ENCODE assay signal across 27 cellular contexts in the genomic region with DNA sequence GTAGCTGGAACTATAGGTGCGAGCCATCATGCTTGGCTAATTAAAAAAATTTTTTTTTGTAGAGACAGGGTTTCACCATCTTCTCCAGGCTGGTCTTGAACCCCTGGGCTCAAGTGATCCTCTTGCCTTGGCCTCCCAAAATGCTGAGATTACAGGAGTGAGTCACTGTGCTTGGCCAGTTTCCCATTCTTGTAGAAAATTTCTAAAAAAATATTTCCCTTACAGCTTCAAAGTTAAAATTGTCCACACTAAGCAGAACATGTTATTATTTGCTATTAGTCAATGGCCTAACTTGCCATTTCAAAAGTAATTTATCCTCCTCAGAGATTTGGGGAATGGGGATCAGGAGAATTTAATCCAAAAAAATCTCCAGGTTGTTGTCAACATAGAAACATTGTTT. TPM values are rescaled to one million over a fixed set of nuclear protein-coding genes. Genes with fewer than 3 reads are reported as not detected.
DNase-seq lines count a peak whose midpoint lies in the region; ATAC-seq, FAIRE-seq and TF ChIP-seq lines count a peak whose summit lies in the region.
"Had no signal": no experiment of that assay in that cellular context is flagged by ENCODE, and none has a peak within 500 bp of the region (broad histone marks: within the 10 kb centered on the region; RNA-seq: fewer than 3 reads in every experiment).

No MANE protein-coding gene starts in this region.

- no peak overlapping the region for H3K4ac ChIP-seq in mesenchymal stem cell (ENCODE audit: low read depth in 1 of 2, low read length in 2 of 2)

- no peaks in the 10 kb centered on the region for H4K20me1 ChIP-seq in smooth muscle cell (ENCODE audit: low read depth)

- H3K4me1 ChIP-seq in smooth muscle cell (ENCODE audit: low read depth) (peaks cover 13% of the 10 kb centered on the region), spleen (peaks cover 0 to 4% (median 0%) of the 10 kb centered on the region in 6 donors), mesenchymal stem cell (ENCODE audit: control insufficient read depth, insufficient read depth, low read depth, low read length) (peaks cover 1% of the 10 kb centered on the region), kidney (ENCODE audit: control insufficient read depth in 1 of 2, insufficient read depth in 1 of 2, low read depth in 1 of 2, low read length in 2 of 2) (no peaks in the 10 kb centered on the region)
- H3K4me1 ChIP-seq: upper lobe of right lung had no signal

- H2BK5ac ChIP-seq in mesenchymal stem cell (ENCODE audit: low read depth, low read length, poor library complexity, severe bottlenecking) = no peak overlapping the region

- no peak for ATAC-seq in stimulated activated naive CD8-positive, alpha-beta T cell treated with anti-CD3 and anti-CD28 coated beads, Interleukin-15, amount 100 ng/mL, for 72 hours
- ATAC-seq in GM21515 (IDR thresholded peaks at IDR 0.05; ENCODE audit: unreplicated experiment) = no peak
- ATAC-seq: GM12878, K562, lower lobe of right lung, upper lobe of right lung, WTC11 had no signal

- H4K91ac ChIP-seq in mesenchymal stem cell (ENCODE audit: low read length) = no peak overlapping the region

- H3K14ac ChIP-seq in mesenchymal stem cell (ENCODE audit: low read length in 2 of 2) = no peak overlapping the region

- no peak for DNase-seq in stimulated activated naive CD8-positive, alpha-beta T cell treated with anti-CD3 and anti-CD28 coated beads, Interleukin-15, amount 100 ng/mL, for 72 hours
- peak; percentile 62 for DNase-seq in fibroblast of the aortic adventitia (ENCODE audit: low read depth)
- DNase-seq in smooth muscle cell (lab: John Stamatoyannopoulos, UW; ENCODE audit: unreplicated experiment) = no peak
- DNase-seq in spleen = no peak
- DNase-seq in mesenchymal stem cell = no peak
- DNase-seq in kidney = no peak
- DNase-seq: activated CD4-positive, alpha-beta T cell treated with anti-CD3 and anti-CD28 coated beads, Interleukin-2, amount 10 ng/mL, durations not matched to agents 7 days and 5 days; activated naive CD4-positive, alpha-beta T cell treated with anti-CD3 and anti-CD28 coated beads for 36 hours; lower lobe of right lung; NCI-H2029; NCI-H226; NCI-H69; nephron progenitor cell; right cardiac atrium; stimulated activated CD4-positive, alpha-beta T cell treated with anti-CD3 and anti-CD28 coated beads, Interleukin-15, amount 100 ng/mL, for 24 hours; stimulated activated naive CD4-positive, alpha-beta T cell; upper lobe of right lung had no signal

- H3F3A ChIP-seq in smooth muscle cell (ENCODE audit: low read depth) = peaks cover 17% of the 10 kb centered on the region

- H3K27ac Mint-ChIP-seq in stimulated activated naive CD8-positive, alpha-beta T cell treated with anti-CD3 and anti-CD28 coated beads, Interleukin-15, Interleukin-2, amounts not matched to agents 100 ng/mL and 50 ng/mL, for 24 hours = peak overlapping the region; percentile 36
- H3K27ac Mint-ChIP-seq in stimulated activated naive CD8-positive, alpha-beta T cell treated with anti-CD3 and anti-CD28 coated beads, Interleukin-15, amount 100 ng/mL, for 72 hours = no peak overlapping the region
- H3K27ac Mint-ChIP-seq: activated CD4-positive, alpha-beta T cell treated with anti-CD3 and anti-CD28 coated beads, Interleukin-2, amount 10 ng/mL, durations not matched to agents 7 days and 5 days; activated naive CD4-positive, alpha-beta T cell treated with anti-CD3 and anti-CD28 coated beads for 36 hours; nephron progenitor cell; WTC11 had no signal

- FAIRE-seq in kidney (lab: Jason Lieb, UNC) = no peak
- FAIRE-seq: endothelial cell of umbilical vein, GM12878, HTR-8/SVneo, K562 had no signal

- H3K27me3 ChIP-seq in smooth muscle cell (ENCODE audit: low read depth) = no peaks in the 10 kb centered on the region
- H3K27me3 ChIP-seq in spleen (replicated peaks in 1 of 7) = no peaks in the 10 kb centered on the region
- no peaks in the 10 kb centered on the region for H3K27me3 ChIP-seq in mesenchymal stem cell (ENCODE audit: control insufficient read depth in 1 of 2, insufficient read depth in 1 of 2, low read length in 2 of 2)
- H3K27me3 ChIP-seq: upper lobe of right lung had no signal

- H3K4me3 ChIP-seq in fibroblast of the aortic adventitia (ENCODE audit: low read depth, low read length) (no peak overlapping the region), smooth muscle cell (no peak overlapping the region), spleen (no peak overlapping the region), mesenchymal stem cell (ENCODE audit: insufficient read depth in 1 of 2, low read depth in 1 of 2, low read length in 2 of 2) (no peak overlapping the region), kidney (ENCODE audit: low read length in 2 of 2) (no peak overlapping the region)
- H3K4me3 ChIP-seq: GM12878, K562, lower lobe of right lung, upper lobe of right lung had no signal

- H2BK15ac ChIP-seq in mesenchymal stem cell (ENCODE audit: low read depth, poor library complexity, severe bottlenecking) = no peak overlapping the region

- no peaks in the 10 kb centered on the region for H3K27me3 Mint-ChIP-seq in stimulated activated naive CD8-positive, alpha-beta T cell treated with anti-CD3 and anti-CD28 coated beads, Interleukin-15, Interleukin-2, amounts not matched to agents 100 ng/mL and 50 ng/mL, for 24 hours
- H3K27me3 Mint-ChIP-seq in stimulated activated naive CD8-positive, alpha-beta T cell treated with anti-CD3 and anti-CD28 coated beads, Interleukin-15, amount 100 ng/mL, for 72 hours = no peaks in the 10 kb centered on the region
- H3K27me3 Mint-ChIP-seq: activated CD4-positive, alpha-beta T cell treated with anti-CD3 and anti-CD28 coated beads, Interleukin-2, amount 10 ng/mL, durations not matched to agents 7 days and 5 days; central memory CD8-positive, alpha-beta T cell had no signal

- no peak overlapping the region for H3K4me2 ChIP-seq in smooth muscle cell
- H3K4me2 ChIP-seq in mesenchymal stem cell (ENCODE audit: low read length, poor library complexity, severe bottlenecking) = no peak overlapping the region

- TF ChIP-seq CTCF in fibroblast of the aortic adventitia (IDR thresholded peaks at IDR 0.05; ENCODE audit: insufficient read depth, low read length) (no peak), smooth muscle cell (IDR thresholded peaks at IDR 0.05; ENCODE audit: borderline replicate concordance, insufficient read depth, poor library complexity, severe bottlenecking) (no peak), spleen (IDR thresholded peaks at IDR 0.05 in 8 of 11, conservative IDR thresholded peaks at IDR 0.05 in 3 of 11) (no peak), kidney (IDR thresholded peaks at IDR 0.05; ENCODE audit: borderline replicate concordance, extremely low read depth, insufficient read depth) (no peak)

- H3K18ac ChIP-seq in mesenchymal stem cell (ENCODE audit: low read depth in 1 of 2, low read length in 2 of 2) = no peak overlapping the region

- H3K4me3 Mint-ChIP-seq in stimulated activated naive CD8-positive, alpha-beta T cell treated with anti-CD3 and anti-CD28 coated beads, Interleukin-15, Interleukin-2, amounts not matched to agents 100 ng/mL and 50 ng/mL, for 24 hours = no peak overlapping the region
- no peak overlapping the region for H3K4me3 Mint-ChIP-seq in stimulated activated naive CD8-positive, alpha-beta T cell treated with anti-CD3 and anti-CD28 coated beads, Interleukin-15, amount 100 ng/mL, for 72 hours
- H3K4me3 Mint-ChIP-seq: activated CD4-positive, alpha-beta T cell treated with anti-CD3 and anti-CD28 coated beads, Interleukin-2, amount 10 ng/mL, durations not matched to agents 7 days and 5 days; activated naive CD4-positive, alpha-beta T cell treated with anti-CD3 and anti-CD28 coated beads for 36 hours; central memory CD8-positive, alpha-beta T cell; nephron progenitor cell; WTC11 had no signal

- no peak overlapping the region for H2AK5ac ChIP-seq in mesenchymal stem cell (ENCODE audit: low read length, severe bottlenecking)

- peak overlapping the region; percentile 65 for H3K27ac ChIP-seq in smooth muscle cell (ENCODE audit: low read depth)
- no peak overlapping the region for H3K27ac ChIP-seq in spleen
- H3K27ac ChIP-seq in mesenchymal stem cell (ENCODE audit: low read length, poor library complexity, severe bottlenecking) = no peak overlapping the region
- H3K27ac ChIP-seq in kidney (ENCODE audit: low read depth in 2 of 2, low read length in 2 of 2) = no peak overlapping the region
- H3K27ac ChIP-seq: 22Rv1, lower lobe of right lung, parathyroid adenoma, upper lobe of right lung had no signal

- peaks cover 25% of the 10 kb centered on the region for H3K36me3 Mint-ChIP-seq in stimulated activated naive CD8-positive, alpha-beta T cell treated with anti-CD3 and anti-CD28 coated beads, Interleukin-15, Interleukin-2, amounts not matched to agents 100 ng/mL and 50 ng/mL, for 24 hours (ENCODE audit: low read depth)

- H3K36me3 ChIP-seq in smooth muscle cell (ENCODE audit: low read depth) (no peaks in the 10 kb centered on the region), spleen (peaks cover 0 to 45% (median 1%) of the 10 kb centered on the region in 6 donors), mesenchymal stem cell (ENCODE audit: control insufficient read depth in 1 of 2, insufficient read depth in 2 of 2, low read depth in 1 of 2, low read length in 2 of 2) (peaks cover 4 to 6% of the 10 kb centered on the region in 2 experiments), kidney (ENCODE audit: control insufficient read depth in 1 of 2, insufficient read depth in 2 of 2, low read length in 2 of 2) (no peaks in the 10 kb centered on the region)

- no peak overlapping the region for H3K23ac ChIP-seq in mesenchymal stem cell (ENCODE audit: low read length in 2 of 2)

- no peak overlapping the region for H3K9ac ChIP-seq in smooth muscle cell (ENCODE audit: low read depth)
- no peak overlapping the region for H3K9ac ChIP-seq in mesenchymal stem cell (ENCODE audit: low read length)
- no peak overlapping the region for H3K9ac ChIP-seq in kidney (ENCODE audit: low read length in 2 of 2)
- H3K9ac ChIP-seq: parathyroid adenoma had no signal

- intact Hi-C loops in spleen (cut with DNase I; ENCODE audit: low total_unique reads) (no loop called here), kidney (cut with DNase I) (no loop called here)

- peaks cover 2% of the 10 kb centered on the region for H3K79me1 ChIP-seq in mesenchymal stem cell (replicated peaks; ENCODE audit: low read length, poor library complexity, severe bottlenecking)

- TF ChIP-seq POLR2A in spleen (IDR thresholded peaks at IDR 0.05) = no peak

- H3K79me2 ChIP-seq in smooth muscle cell (ENCODE audit: low read depth) = no peaks in the 10 kb centered on the region
- H3K79me2 ChIP-seq: parathyroid adenoma had no signal

- no peak overlapping the region for H4K8ac ChIP-seq in mesenchymal stem cell (ENCODE audit: low read length)

- no peak overlapping the region for H2BK120ac ChIP-seq in mesenchymal stem cell (ENCODE audit: low read depth, low read length)

- no peak overlapping the region for H2AFZ ChIP-seq in smooth muscle cell (ENCODE audit: low read depth)
- no peak overlapping the region for H2AFZ ChIP-seq in mesenchymal stem cell (ENCODE audit: low read depth, low read length)
- H2AFZ ChIP-seq: parathyroid adenoma had no signal

- H3K4me1 Mint-ChIP-seq in stimulated activated naive CD8-positive, alpha-beta T cell treated with anti-CD3 and anti-CD28 coated beads, Interleukin-15, Interleukin-2, amounts not matched to agents 100 ng/mL and 50 ng/mL, for 24 hours (ENCODE audit: low read depth) = no peaks in the 10 kb centered on the region
- H3K4me1 Mint-ChIP-seq in stimulated activated naive CD8-positive, alpha-beta T cell treated with anti-CD3 and anti-CD28 coated beads, Interleukin-15, amount 100 ng/mL, for 72 hours = no peaks in the 10 kb centered on the region
- H3K4me1 Mint-ChIP-seq: central memory CD8-positive, alpha-beta T cell; WTC11 had no signal

- H3K9me3 ChIP-seq in smooth muscle cell (replicated peaks; ENCODE audit: low read depth) = no peaks in the 10 kb centered on the region
- no peaks in the 10 kb centered on the region for H3K9me3 ChIP-seq in spleen
- no peaks in the 10 kb centered on the region for H3K9me3 ChIP-seq in mesenchymal stem cell (ENCODE audit: control insufficient read depth, low read length)
- H3K9me3 ChIP-seq in kidney (ENCODE audit: control insufficient read depth in 1 of 2, low read length in 2 of 2) = no peaks in the 10 kb centered on the region
- H3K9me3 ChIP-seq: lower lobe of right lung, upper lobe of right lung had no signal

- H3K9me3 Mint-ChIP-seq in stimulated activated naive CD8-positive, alpha-beta T cell treated with anti-CD3 and anti-CD28 coated beads, Interleukin-15, Interleukin-2, amounts not matched to agents 100 ng/mL and 50 ng/mL, for 24 hours = no peaks in the 10 kb centered on the region
- H3K9me3 Mint-ChIP-seq in stimulated activated naive CD8-positive, alpha-beta T cell treated with anti-CD3 and anti-CD28 coated beads, Interleukin-15, amount 100 ng/mL, for 72 hours = no peaks in the 10 kb centered on the region
- H3K9me3 Mint-ChIP-seq: activated CD4-positive, alpha-beta T cell treated with anti-CD3 and anti-CD28 coated beads, Interleukin-2, amount 10 ng/mL, durations not matched to agents 7 days and 5 days; activated naive CD4-positive, alpha-beta T cell treated with anti-CD3 and anti-CD28 coated beads for 36 hours; central memory CD8-positive, alpha-beta T cell; nephron progenitor cell; WTC11 had no signal

- H2BK12ac ChIP-seq in mesenchymal stem cell (ENCODE audit: low read length in 2 of 2) = no peak overlapping the region

- WGBS in smooth muscle cell (ENCODE audit: low lambda C conversion rate) = 100% methylated on average over 1 of the region's 1 CpG
- WGBS in spleen, 5 donors = 83 to 100% (median 97%) methylated on average over 1 of the region's 1 CpG
- 100% methylated on average over 1 of the region's 1 CpG for WGBS in mesenchymal stem cell

RNA-seq across cellular contexts. Expression of a gene that starts 40.1 kb away (rescaled TPM):
- total RNA-seq in fibroblast of the aortic adventitia (ENCODE audit: low replicate concordance) = 35.6 and 41.3 TPM in 2 replicates
- total RNA-seq in smooth muscle cell = 41.0 and 43.9 TPM in 2 replicates
- polyA plus RNA-seq in smooth muscle cell = 19.8 and 20.8 TPM in 2 replicates
- 10 to 100 TPM; 23.7 to 45.0 (median 28.8) TPM for total RNA-seq in spleen
- 1 to 10 TPM; 7.9 to 8.8 (median 8.1) TPM for polyA plus RNA-seq in spleen
- 23.0 TPM for polyA plus RNA-seq in mesenchymal stem cell (2013, experiment 1 of 2)
- 23.1 TPM for polyA plus RNA-seq in mesenchymal stem cell (2013, experiment 2 of 2)
- 24.8 TPM for total RNA-seq in kidney
- polyA plus RNA-seq in kidney (ENCODE audit: insufficient read depth, low read depth, low replicate concordance) = 5.8 TPM
